ENCODE assay signal across 8 cellular contexts in the genomic region with DNA sequence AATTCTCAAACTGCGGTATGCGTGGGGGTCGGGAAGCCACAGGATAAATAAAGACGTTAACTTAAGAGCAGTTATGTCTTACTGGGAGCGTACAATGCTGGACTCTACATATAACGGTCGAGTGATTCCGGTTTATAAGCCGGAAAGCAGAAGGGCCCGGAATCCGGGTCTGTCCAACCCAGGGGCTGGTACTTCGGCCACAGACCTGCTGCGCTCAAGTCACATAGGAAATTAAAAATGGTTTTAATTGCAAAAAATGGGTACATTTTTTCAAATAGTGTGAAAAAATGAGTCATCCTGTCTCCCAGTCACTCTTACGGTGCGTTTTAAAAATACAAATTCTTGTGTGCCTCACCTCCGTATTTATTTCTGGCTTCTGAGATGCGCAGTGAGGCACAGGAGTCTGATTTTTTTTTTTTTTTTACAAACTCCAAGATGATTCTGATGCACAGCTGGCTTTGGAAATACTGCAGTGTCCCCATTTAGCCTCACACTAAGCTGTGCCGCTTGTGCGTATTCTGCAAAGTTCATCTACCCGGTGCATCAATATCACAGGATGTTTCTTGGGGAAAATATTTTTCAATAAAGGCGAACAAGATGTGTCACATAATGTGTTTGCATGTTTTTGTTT. TPM values are rescaled to one million over a fixed set of nuclear protein-coding genes. Genes with fewer than 3 reads are reported as not detected.
DNase-seq lines count a peak whose midpoint lies in the region; ATAC-seq, FAIRE-seq and TF ChIP-seq lines count a peak whose summit lies in the region.

No MANE protein-coding gene starts in this region.

- no peak for FAIRE-seq in keratinocyte (lab: Jason Lieb, UNC)

- H3K4me3 Mint-ChIP-seq in stimulated activated naive CD8-positive, alpha-beta T cell treated with anti-CD3 and anti-CD28 coated beads, Interleukin-15, amount 100 ng/mL, for 72 hours: peak overlapping the region; percentile 87

- H3K9ac ChIP-seq in keratinocyte (ENCODE audit: control insufficient read depth, extremely low read depth, insufficient read depth, low read length): peak overlapping the region; percentile 99

- H3K27ac Mint-ChIP-seq in stimulated activated naive CD8-positive, alpha-beta T cell treated with anti-CD3 and anti-CD28 coated beads, Interleukin-15, amount 100 ng/mL, for 72 hours: peak overlapping the region; percentile 98 to 99

- no peaks in the 10 kb centered on the region for H3K9me3 ChIP-seq in keratinocyte (ENCODE audit: control insufficient read depth, low read depth, low read length)

- H3K27ac ChIP-seq in angular gyrus (ENCODE audit: low read depth, low read length) (peak overlapping the region; percentile 95), keratinocyte (ENCODE audit: control insufficient read depth, insufficient read depth, low read length) (peak overlapping the region; percentile 89)

- H3K79me2 ChIP-seq in keratinocyte (ENCODE audit: control insufficient read depth, insufficient read depth, low read length): peaks cover 33% of the 10 kb centered on the region

- ATAC-seq in GM18909 (IDR thresholded peaks at IDR 0.05; ENCODE audit: poor library complexity, unreplicated experiment) (peak; percentile 24), HG03159 (IDR thresholded peaks at IDR 0.05; ENCODE audit: unreplicated experiment) (peak; percentile 15), GM19467 (IDR thresholded peaks at IDR 0.05; ENCODE audit: unreplicated experiment) (no peak)
- ATAC-seq in stimulated activated naive CD8-positive, alpha-beta T cell treated with anti-CD3 and anti-CD28 coated beads, Interleukin-15, amount 100 ng/mL, for 72 hours: no peak

- no peaks in the 10 kb centered on the region for H3K9me1 ChIP-seq in keratinocyte (ENCODE audit: control insufficient read depth, extremely low read depth, insufficient read depth, low read length)

- peaks cover 36% of the 10 kb centered on the region for H3K4me1 Mint-ChIP-seq in stimulated activated naive CD8-positive, alpha-beta T cell treated with anti-CD3 and anti-CD28 coated beads, Interleukin-15, amount 100 ng/mL, for 72 hours

- H3K27me3 ChIP-seq in keratinocyte (ENCODE audit: control insufficient read depth, extremely low read depth, insufficient read depth, low read length): no peaks in the 10 kb centered on the region

- no peaks in the 10 kb centered on the region for H4K20me1 ChIP-seq in keratinocyte (ENCODE audit: control insufficient read depth, extremely low read depth, insufficient read depth, low read length)

- H3K4me2 ChIP-seq in keratinocyte (ENCODE audit: control insufficient read depth, extremely low read depth, insufficient read depth, low read depth, low read length): peak overlapping the region; percentile 84

- peaks cover 14% of the 10 kb centered on the region for H3K4me1 ChIP-seq in keratinocyte (ENCODE audit: control insufficient read depth, extremely low read depth, insufficient read depth, low read length)

- DNase-seq in keratinocyte (ENCODE audit: low read depth, low spot score) (no peak), NCI-H1092 (lab: John Stamatoyannopoulos, UW) (no peak), GM19238 (ENCODE audit: insufficient read length, low spot score) (no peak)
- DNase-seq in stimulated activated naive CD8-positive, alpha-beta T cell treated with anti-CD3 and anti-CD28 coated beads, Interleukin-15, amount 100 ng/mL, for 72 hours: no peak

- peaks cover 16 to 25% of the 10 kb centered on the region in 2 experiments for H3K36me3 ChIP-seq in keratinocyte (ENCODE audit: control insufficient read depth in 2 of 2, extremely low read depth in 1 of 2, insufficient read depth in 2 of 2, low read length in 2 of 2)

- no peaks in the 10 kb centered on the region for H3K27me3 Mint-ChIP-seq in stimulated activated naive CD8-positive, alpha-beta T cell treated with anti-CD3 and anti-CD28 coated beads, Interleukin-15, amount 100 ng/mL, for 72 hours

- peak overlapping the region; percentile 89 to 100 (median 97) for H3K4me3 ChIP-seq in keratinocyte (ENCODE audit: control insufficient read depth in 2 of 3, extremely low read depth in 1 of 3, insufficient read depth in 2 of 3, low read depth in 1 of 3, low read length in 3 of 3)

- H2AFZ ChIP-seq in keratinocyte (ENCODE audit: control insufficient read depth, low read length): peak overlapping the region; percentile 90

- H3K9me3 Mint-ChIP-seq in stimulated activated naive CD8-positive, alpha-beta T cell treated with anti-CD3 and anti-CD28 coated beads, Interleukin-15, amount 100 ng/mL, for 72 hours: no peaks in the 10 kb centered on the region

- dilution Hi-C loops in keratinocyte (cut with MboI; ENCODE audit: extremely low pct_ligation_motif_present, low sequenced_read_pairs): no loop called here

- TF ChIP-seq CTCF in keratinocyte (optimal IDR thresholded peaks at IDR 0.05 in 1 of 3, IDR thresholded peaks at IDR 0.05 in 1 of 3, conservative IDR thresholded peaks at IDR 0.05 in 1 of 3; ENCODE audit: extremely low read depth in 1 of 3, insufficient read depth in 2 of 3, low read length in 3 of 3): no peak

RNA-seq across cellular contexts. Expression of gene PCIF1, which starts 1.0 kb away (rescaled TPM):
- polyA plus RNA-seq in keratinocyte: 5.4 to 12.7 TPM (median 7.0 TPM) in 3 replicates
- polyA plus RNA-seq in keratinocyte (2011; ENCODE audit: low read depth): 4.4 TPM
- polyA plus RNA-seq in keratinocyte (2011; cell fraction: cytosol; rRNA removed): 6.3 and 10.3 TPM in 2 replicates
- 8.5 and 11.5 TPM in 2 replicates for polyA plus RNA-seq in keratinocyte (2011; cell fraction: nucleus; rRNA removed)
- polyA plus RNA-seq in keratinocyte (2012; ENCODE audit: low replicate concordance): 12.9 and 14.2 TPM in 2 replicates
- polyA minus RNA-seq in keratinocyte: 8.5 to 24.8 TPM (median 9.1 TPM) in 3 replicates
- 14.6 TPM for polyA minus RNA-seq in keratinocyte (2011; cell fraction: cytosol; rRNA and poly(A)+ RNA removed)
- polyA minus RNA-seq in keratinocyte (2011; cell fraction: nucleus; rRNA and poly(A)+ RNA removed): 6.8 and 8.5 TPM in 2 replicates

RNA-seq across cellular contexts. Expression of gene PLTP, which starts 23.6 kb away (rescaled TPM):
- 26.3 to 58.1 TPM (median 46.5 TPM) in 3 replicates for polyA plus RNA-seq in keratinocyte
- 16.6 TPM for polyA plus RNA-seq in keratinocyte (2011; ENCODE audit: low read depth)
- 33.7 and 79.0 TPM in 2 replicates for polyA plus RNA-seq in keratinocyte (2011; cell fraction: cytosol; rRNA removed)
- 84.1 and 121 TPM in 2 replicates for polyA plus RNA-seq in keratinocyte (2011; cell fraction: nucleus; rRNA removed)
- polyA plus RNA-seq in keratinocyte (2012; ENCODE audit: low replicate concordance): 53.4 and 63.7 TPM in 2 replicates
- polyA minus RNA-seq in keratinocyte: 32.2 to 98.3 TPM (median 57.4 TPM) in 3 replicates
- 82.1 TPM for polyA minus RNA-seq in keratinocyte (2011; cell fraction: cytosol; rRNA and poly(A)+ RNA removed)
- polyA minus RNA-seq in keratinocyte (2011; cell fraction: nucleus; rRNA and poly(A)+ RNA removed): 59.9 and 73.8 TPM in 2 replicates

RNA-seq across cellular contexts. Expression of gene ZNF335, which starts 36.5 kb away (rescaled TPM):
- 5.8 to 9.1 TPM (median 6.8 TPM) in 3 replicates for polyA plus RNA-seq in keratinocyte
- 2.8 TPM for polyA plus RNA-seq in keratinocyte (2011; ENCODE audit: low read depth)
- 3.7 and 6.4 TPM in 2 replicates for polyA plus RNA-seq in keratinocyte (2011; cell fraction: cytosol; rRNA removed)
- 25.7 and 32.3 TPM in 2 replicates for polyA plus RNA-seq in keratinocyte (2011; cell fraction: nucleus; rRNA removed)
- 10.8 and 11.8 TPM in 2 replicates for polyA plus RNA-seq in keratinocyte (2012; ENCODE audit: low replicate concordance)
- 11.4 to 39.2 TPM (median 18.8 TPM) in 3 replicates for polyA minus RNA-seq in keratinocyte
- polyA minus RNA-seq in keratinocyte (2011; cell fraction: cytosol; rRNA and poly(A)+ RNA removed): 7.9 TPM
- 20.3 and 26.6 TPM in 2 replicates for polyA minus RNA-seq in keratinocyte (2011; cell fraction: nucleus; rRNA and poly(A)+ RNA removed)

RNA-seq across cellular contexts. Expression of gene CTSA, which starts 44.4 kb away (rescaled TPM):
- polyA plus RNA-seq in keratinocyte: 38.6 to 69.4 TPM (median 48.6 TPM) in 3 replicates
- polyA plus RNA-seq in keratinocyte (2011; ENCODE audit: low read depth): 55.4 TPM
- polyA plus RNA-seq in keratinocyte (2011; cell fraction: cytosol; rRNA removed): 42.4 and 45.7 TPM in 2 replicates
- polyA plus RNA-seq in keratinocyte (2011; cell fraction: nucleus; rRNA removed): 157 and 166 TPM in 2 replicates
- 53.4 and 103 TPM in 2 replicates for polyA plus RNA-seq in keratinocyte (2012; ENCODE audit: low replicate concordance)
- 58.9 to 78.9 TPM (median 68.4 TPM) in 3 replicates for polyA minus RNA-seq in keratinocyte
- 55.8 TPM for polyA minus RNA-seq in keratinocyte (2011; cell fraction: cytosol; rRNA and poly(A)+ RNA removed)
- polyA minus RNA-seq in keratinocyte (2011; cell fraction: nucleus; rRNA and poly(A)+ RNA removed): 81.7 and 88.9 TPM in 2 replicates

RNA-seq across cellular contexts. Expression of gene NEURL2, which starts 44.5 kb away (rescaled TPM):
- 0.49 to 0.97 TPM (median 0.54 TPM) in 3 replicates for polyA plus RNA-seq in keratinocyte
- polyA plus RNA-seq in keratinocyte (2011; ENCODE audit: low read depth): not detected
- polyA plus RNA-seq in keratinocyte (2011; cell fraction: cytosol; rRNA removed): 0.18 and 0.25 TPM in 2 replicates
- 3.0 and 5.0 TPM in 2 replicates for polyA plus RNA-seq in keratinocyte (2011; cell fraction: nucleus; rRNA removed)
- polyA plus RNA-seq in keratinocyte (2012; ENCODE audit: low replicate concordance): 0.30 and 1.1 TPM in 2 replicates
- 0.26 TPM in 1 of 3 replicates, not detected in the others for polyA minus RNA-seq in keratinocyte
- polyA minus RNA-seq in keratinocyte (2011; cell fraction: cytosol; rRNA and poly(A)+ RNA removed): not detected
- 2.2 and 2.7 TPM in 2 replicates for polyA minus RNA-seq in keratinocyte (2011; cell fraction: nucleus; rRNA and poly(A)+ RNA removed)

Comparison
In these comparisons a context has a peak if more than half of its experiments do, and no peak if none do; other contexts are left out.
1. ATAC-seq: peak in GM18909 (single experiment) and HG03159 (single experiment); none in stimulated activated naive CD8-positive, alpha-beta T cell treated with anti-CD3 and anti-CD28 coated beads, Interleukin-15, amount 100 ng/mL, for 72 hours (single experiment) and GM19467 (single experiment).